In the genomic region with DNA sequence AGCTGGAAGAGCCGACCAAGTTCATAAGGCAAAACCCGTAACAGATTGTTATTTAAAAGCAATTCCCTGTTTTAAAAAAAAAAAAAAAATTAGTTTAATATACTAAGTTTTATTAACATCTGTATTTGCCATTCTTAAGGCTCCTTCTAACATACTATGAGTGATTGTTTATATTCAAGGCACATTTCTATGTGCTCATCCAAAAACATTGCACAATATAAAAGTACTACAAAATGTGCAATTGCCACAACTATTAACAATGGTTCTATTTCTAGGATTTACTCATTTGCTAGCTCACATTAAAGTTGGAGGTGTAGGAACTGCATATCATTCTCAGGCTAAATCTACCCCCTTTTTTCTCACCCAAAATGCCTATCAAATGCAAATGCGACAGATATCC, we compare ENCODE assay signal across 1 cellular context.
A peak's percentile ranks its signal among the peaks of the same experiment; 100 is the strongest.
TF ChIP-seq lines count a peak whose summit lies in the region.

No MANE protein-coding gene starts in this region.

TF ChIP-seq in IMR-90, 13 proteins besides CTCF, POLR2A, EP300 and RAD21 (continued from another document):
- TF ChIP-seq BHLHE40 (IDR thresholded peaks at IDR 0.05; ENCODE audit: low read depth, low read length), result peak; percentile 88
